12 cellular contexts compared by ENCODE assay signal in genomic region chr18:14174706-14175085, GRCh38.
"Had no signal": no experiment of that assay in that cellular context is flagged by ENCODE, and none has a peak within 500 bp of the region (broad histone marks: within the 10 kb centered on the region; RNA-seq: fewer than 3 reads in every experiment).

No MANE protein-coding gene starts in this region.

- H3K4me3 Mint-ChIP-seq: activated naive CD4-positive, alpha-beta T cell treated with anti-CD3 and anti-CD28 coated beads for 36 hours; activated T-helper 1 cell treated with anti-CD3 and anti-CD28 coated beads, Interleukin-12 subunit alpha, Interleukin-12 subunit beta, Interleukin-2, Interleukin-4 antibody, amounts not matched to agents 30 ng/mL and 10 ng/mL and 1 ng/mL, durations not matched to agents 14 hours and 24 hours and 36 hours; mesothelial cell of epicardium; neural progenitor cell; stimulated activated naive B cell treated with anti-CD40 and anti-IgM and Interleukin-4, amounts not matched to agents 10 μg/mL and 1 μg/mL and 100 μg/mL, for 72 hours; T-cell had no signal

- H3K4me3 ChIP-seq: neural progenitor cell, pancreas, tibial artery had no signal

- H3K36me3 Mint-ChIP-seq: neural progenitor cell; stimulated activated naive B cell treated with anti-CD40 and anti-IgM and Interleukin-4, amounts not matched to agents 10 μg/mL and 1 μg/mL and 100 μg/mL, for 72 hours; T-cell had no signal

- H3K27me3 Mint-ChIP-seq: stimulated activated naive B cell treated with anti-CD40 and anti-IgM and Interleukin-4, amounts not matched to agents 10 μg/mL and 1 μg/mL and 100 μg/mL, for 72 hours; T-cell had no signal

- H3K27ac ChIP-seq: neural progenitor cell, pancreas, tibial artery had no signal

- DNase-seq: activated naive CD4-positive, alpha-beta T cell treated with anti-CD3 and anti-CD28 coated beads for 36 hours; foreskin fibroblast; SK-N-SH; stimulated activated CD4-positive, alpha-beta T cell treated with anti-CD3 and anti-CD28 coated beads, Interleukin-2, amount 100 ng/mL, for 48 hours; stimulated activated naive B cell treated with anti-CD40 and anti-IgM and Interleukin-4, amounts not matched to agents 10 μg/mL and 1 μg/mL and 100 μg/mL, for 72 hours; T-helper 9 cell had no signal

- FAIRE-seq: pancreas had no signal

- H3K27ac Mint-ChIP-seq: activated naive CD4-positive, alpha-beta T cell treated with anti-CD3 and anti-CD28 coated beads for 36 hours; activated T-helper 1 cell treated with anti-CD3 and anti-CD28 coated beads, Interleukin-12 subunit alpha, Interleukin-12 subunit beta, Interleukin-2, Interleukin-4 antibody, amounts not matched to agents 30 ng/mL and 10 ng/mL and 1 ng/mL, durations not matched to agents 14 hours and 24 hours and 36 hours; mesothelial cell of epicardium; neural progenitor cell; stimulated activated naive B cell treated with anti-CD40 and anti-IgM and Interleukin-4, amounts not matched to agents 10 μg/mL and 1 μg/mL and 100 μg/mL, for 72 hours had no signal

- H3K4me1 Mint-ChIP-seq: mesothelial cell of epicardium, neural progenitor cell had no signal

- H3K9me3 Mint-ChIP-seq: activated naive CD4-positive, alpha-beta T cell treated with anti-CD3 and anti-CD28 coated beads for 36 hours; activated T-helper 1 cell treated with anti-CD3 and anti-CD28 coated beads, Interleukin-12 subunit alpha, Interleukin-12 subunit beta, Interleukin-2, Interleukin-4 antibody, amounts not matched to agents 30 ng/mL and 10 ng/mL and 1 ng/mL, durations not matched to agents 14 hours and 24 hours and 36 hours; stimulated activated naive B cell treated with anti-CD40 and anti-IgM and Interleukin-4, amounts not matched to agents 10 μg/mL and 1 μg/mL and 100 μg/mL, for 72 hours; T-cell had no signal

- ATAC-seq: pancreas; stimulated activated naive B cell treated with anti-CD40 and anti-IgM and Interleukin-4, amounts not matched to agents 10 μg/mL and 1 μg/mL and 100 μg/mL, for 72 hours had no signal
